18 cellular contexts compared by ENCODE assay signal in the genomic region with DNA sequence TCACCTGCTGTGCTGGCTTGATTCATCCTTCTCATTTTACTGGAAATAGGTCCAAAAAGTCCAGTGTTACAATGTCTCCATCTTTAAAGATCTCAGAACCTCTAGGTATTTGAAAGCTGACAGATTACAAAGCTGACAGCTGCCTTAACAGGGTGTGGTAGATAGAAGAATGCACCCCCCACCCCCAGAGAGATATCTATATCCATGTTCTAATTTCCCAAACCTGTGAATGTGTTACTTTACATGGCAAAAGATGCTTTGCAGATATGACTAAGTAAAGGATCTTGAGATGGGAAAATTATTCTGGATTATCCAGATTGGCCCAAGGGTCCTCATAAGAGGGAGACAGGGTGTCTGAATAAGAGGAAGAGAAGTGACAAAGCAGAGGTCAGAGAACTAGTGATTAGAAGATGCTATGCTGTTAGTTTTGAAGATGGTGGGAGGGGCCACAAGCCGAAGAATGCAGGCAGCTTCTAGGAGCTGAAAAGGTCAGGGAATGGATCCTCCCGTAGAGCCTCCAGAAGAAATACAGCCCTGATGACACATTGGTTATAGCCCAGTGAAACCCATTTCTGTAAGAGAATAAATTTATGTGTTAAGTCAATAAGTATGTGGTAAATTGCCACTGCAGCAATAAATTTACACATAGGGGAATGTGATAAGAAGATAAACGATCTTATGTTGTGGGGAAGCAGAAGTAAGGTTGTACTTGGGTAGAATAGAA.
"Had no signal": no experiment of that assay in that cellular context is flagged by ENCODE, and none has a peak within 500 bp of the region (broad histone marks: within the 10 kb centered on the region; RNA-seq: fewer than 3 reads in every experiment).

No MANE protein-coding gene starts in this region.

- FAIRE-seq: endothelial cell of umbilical vein, frontal cortex, keratinocyte had no signal

- H3K27ac ChIP-seq: heart left ventricle, neutrophil, right atrium auricular region, thyroid gland had no signal

- H3K9me3 ChIP-seq: neutrophil, right atrium auricular region, thyroid gland had no signal

- H3K4me3 ChIP-seq: heart left ventricle, right atrium auricular region, smooth muscle cell, thyroid gland had no signal

- H3K27me3 ChIP-seq: heart left ventricle, right atrium auricular region, thyroid gland had no signal

- DNase-seq: activated CD4-positive, alpha-beta T cell treated with anti-CD3 and anti-CD28 coated beads for 4 hours; activated CD8-positive, alpha-beta memory T cell treated with anti-CD3 and anti-CD28 coated beads, Interleukin-2, amount 50 U/mL, for 4 hours; activated CD8-positive, alpha-beta T cell treated with anti-CD3 and anti-CD28 coated beads for 36 hours; activated gamma-delta T cell treated with Interleukin-2 at 50 U/mL for 16 hours; activated naive CD8-positive, alpha-beta T cell treated with anti-CD3 and anti-CD28 coated beads, Interleukin-2, amount 10 ng/mL, durations not matched to agents 7 days and 5 days; activated T-cell treated with anti-CD3 and anti-CD28 coated beads, Interleukin-2, amount 50 U/mL, for 72 hours; aorta; effector CD4-positive, alpha-beta T cell; heart left ventricle; left ventricle myocardium superior; thyroid gland had no signal

- ATAC-seq: activated CD8-positive, alpha-beta T cell treated with anti-CD3 and anti-CD28 coated beads for 36 hours; activated T-cell treated with anti-CD3 and anti-CD28 coated beads, Interleukin-2, amount 50 U/mL, for 72 hours; heart left ventricle; left ventricle myocardium superior; stimulated activated effector memory CD8-positive, alpha-beta T cell treated with anti-CD3 and anti-CD28 coated beads, Interleukin-12 subunit alpha, Interleukin-12 subunit beta, amount 100 ng/mL, for 72 hours had no signal

- H3K36me3 ChIP-seq: heart left ventricle, neutrophil, right atrium auricular region, thyroid gland had no signal
